Comparison of ENCODE assay signal across 18 cellular contexts in genomic region chr2:61928816-61929471, GRCh38. TPM values are rescaled to one million over a fixed set of nuclear protein-coding genes. Genes with fewer than 3 reads are reported as not detected.
DNase-seq lines count a peak whose midpoint lies in the region; ATAC-seq and TF ChIP-seq lines count a peak whose summit lies in the region.
"Had no signal": no experiment of that assay in that cellular context is flagged by ENCODE, and none has a peak within 500 bp of the region (broad histone marks: within the 10 kb centered on the region; RNA-seq: fewer than 3 reads in every experiment).

No MANE protein-coding gene starts in this region.

- no peak overlapping the region for H3K4me2 ChIP-seq in SK-N-SH
- peak overlapping the region; percentile 17 for H3K4me2 ChIP-seq in smooth muscle cell
- H3K4me2 ChIP-seq: PC-9 had no signal

- DNase-seq in SK-N-SH = no peak
- DNase-seq in WTC11 (ENCODE audit: low spot score) = no peak
- DNase-seq in left ventricle myocardium inferior = no peak
- DNase-seq in smooth muscle cell (lab: John Stamatoyannopoulos, UW; ENCODE audit: unreplicated experiment) = no peak
- DNase-seq in type B pancreatic cell (ENCODE audit: extremely low spot score, unreplicated experiment) = no peak
- DNase-seq: activated CD4-positive, CD25-positive, alpha-beta regulatory T cell treated with anti-CD3 and anti-CD28 coated beads, Interleukin-2, amount 50 U/mL, for 72 hours; activated CD8-positive, alpha-beta memory T cell treated with anti-CD3 and anti-CD28 coated beads, Interleukin-2, amount 50 U/mL, for 4 hours; activated naive CD4-positive, alpha-beta T cell treated with Interleukin-2 at 50 U/mL for 16 hours; CD4-positive, alpha-beta T cell; effector CD8-positive, alpha-beta T cell; NCI-H187 treated with DMSO at 0.1 percent for 48 hours; NCI-H526; PC-9 had no signal

- POLR2A ChIA-PET in SK-N-SH (lab: Yijun Ruan, JAX) = no interaction called here
- POLR2A ChIA-PET in WTC11 (lab: Charles Lee) = interaction anchor here (1.7 kb wide), 1 partner anchor 9 kb away, joined by 5 read pairs; no protein-coding TSS in a partner anchor

- H4K20me1 ChIP-seq in SK-N-SH (ENCODE audit: insufficient read depth) (no peaks in the 10 kb centered on the region), smooth muscle cell (ENCODE audit: low read depth) (no peaks in the 10 kb centered on the region)

- H3K4me3 ChIP-seq in SK-N-SH (ENCODE audit: low read depth in 2 of 2, low read length in 1 of 2) (no peak overlapping the region), left ventricle myocardium inferior (no peak overlapping the region), smooth muscle cell (no peak overlapping the region)
- H3K4me3 ChIP-seq: PC-9 had no signal

- no peak overlapping the region for H3K9ac ChIP-seq in SK-N-SH
- no peak overlapping the region for H3K9ac ChIP-seq in smooth muscle cell (ENCODE audit: low read depth)

- H3K9me3 ChIP-seq in SK-N-SH = no peaks in the 10 kb centered on the region
- peaks cover 19% of the 10 kb centered on the region for H3K9me3 ChIP-seq in left ventricle myocardium inferior (replicated peaks)
- no peaks in the 10 kb centered on the region for H3K9me3 ChIP-seq in smooth muscle cell (replicated peaks; ENCODE audit: low read depth)

- H3K79me2 ChIP-seq in SK-N-SH (ENCODE audit: insufficient read depth) (no peaks in the 10 kb centered on the region), smooth muscle cell (ENCODE audit: low read depth) (no peaks in the 10 kb centered on the region)

- CTCF ChIA-PET in SK-N-SH (lab: Yijun Ruan, JAX) = interaction anchor here (0.6 to 2.2 kb wide), 2 partner anchors 12 to 483 kb away, joined by 3 to 5 read pairs; no protein-coding TSS in a partner anchor
- CTCF ChIA-PET in WTC11 (lab: Charles Lee) = no interaction called here

- H3K27me3 ChIP-seq in SK-N-SH (ENCODE audit: insufficient read depth) = no peaks in the 10 kb centered on the region
- no peaks in the 10 kb centered on the region for H3K27me3 ChIP-seq in left ventricle myocardium inferior (ENCODE audit: low read depth)
- no peaks in the 10 kb centered on the region for H3K27me3 ChIP-seq in smooth muscle cell (ENCODE audit: low read depth)

- H3K4me1 ChIP-seq in SK-N-SH (ENCODE audit: control insufficient read depth in 1 of 2, insufficient read depth in 2 of 2, low read depth in 1 of 2, low read length in 1 of 2) (no peaks in the 10 kb centered on the region), left ventricle myocardium inferior (peaks cover 20% of the 10 kb centered on the region), smooth muscle cell (ENCODE audit: low read depth) (no peaks in the 10 kb centered on the region)

- 99% methylated on average over 5 of the region's 5 CpGs for WGBS in SK-N-SH (ENCODE audit: low lambda C conversion rate)
- WGBS in smooth muscle cell (ENCODE audit: low lambda C conversion rate) = 23% methylated on average over 5 of the region's 5 CpGs

- H3K4me3 Mint-ChIP-seq in WTC11 (no peak overlapping the region), type B pancreatic cell (no peak overlapping the region)
- H3K4me3 Mint-ChIP-seq: CD4-positive, alpha-beta T cell; memory B cell had no signal

- no peak overlapping the region for H3K27ac ChIP-seq in SK-N-SH (ENCODE audit: low read depth in 2 of 2, low read length in 1 of 2)
- H3K27ac ChIP-seq in left ventricle myocardium inferior (replicated peaks) = peak overlapping the region; percentile 62
- peak overlapping the region; percentile 14 for H3K27ac ChIP-seq in smooth muscle cell (ENCODE audit: low read depth)
- H3K27ac ChIP-seq: 22Rv1, PC-9 had no signal

- no peak for TF ChIP-seq EP300 in SK-N-SH (IDR thresholded peaks at IDR 0.05; ENCODE audit: borderline replicate concordance in 1 of 2, low read depth in 1 of 2, low read length in 1 of 2)

- no peak for TF ChIP-seq RAD21 in SK-N-SH (IDR thresholded peaks at IDR 0.05; ENCODE audit: low read length)

- TF ChIP-seq CTCF in SK-N-SH (IDR thresholded peaks at IDR 0.05) (no peak), WTC11 (IDR thresholded peaks at IDR 0.05) (no peak), left ventricle myocardium inferior (IDR thresholded peaks at IDR 0.05; ENCODE audit: borderline replicate concordance) (no peak), smooth muscle cell (IDR thresholded peaks at IDR 0.05; ENCODE audit: borderline replicate concordance, insufficient read depth, poor library complexity, severe bottlenecking) (no peak), type B pancreatic cell (conservative IDR thresholded peaks at IDR 0.05) (no peak)

- H3K9me3 Mint-ChIP-seq in WTC11 = peaks cover 14% of the 10 kb centered on the region
- no peaks in the 10 kb centered on the region for H3K9me3 Mint-ChIP-seq in type B pancreatic cell
- H3K9me3 Mint-ChIP-seq: CD4-positive, alpha-beta T cell; memory B cell had no signal

- H3K36me3 ChIP-seq in SK-N-SH (replicated peaks in 1 of 2; ENCODE audit: control insufficient read depth in 1 of 2, insufficient read depth in 2 of 2, low read length in 1 of 2) = no peaks in the 10 kb centered on the region
- peaks cover 19% of the 10 kb centered on the region for H3K36me3 ChIP-seq in left ventricle myocardium inferior
- H3K36me3 ChIP-seq in smooth muscle cell (ENCODE audit: low read depth) = no peaks in the 10 kb centered on the region

- H3K9me2 ChIP-seq in SK-N-SH = no peaks in the 10 kb centered on the region

- no peaks in the 10 kb centered on the region for H3F3A ChIP-seq in SK-N-SH (replicated peaks; ENCODE audit: insufficient read depth)
- H3F3A ChIP-seq in smooth muscle cell (ENCODE audit: low read depth) = no peaks in the 10 kb centered on the region

- H3K4me1 Mint-ChIP-seq in WTC11 (peaks cover 41% of the 10 kb centered on the region), type B pancreatic cell (ENCODE audit: unreplicated experiment) (no peaks in the 10 kb centered on the region)

- ATAC-seq in SK-N-SH treated with all-trans-retinoic acid at 6 μM for 48 hours = peak; percentile 35; the same call in 2 of the 3 replicates
- ATAC-seq in WTC11 = peak; percentile 43; the same call in 1 of the 2 replicates
- ATAC-seq in GM19455 (IDR thresholded peaks at IDR 0.05; ENCODE audit: unreplicated experiment) = no peak
- ATAC-seq in HG02938 (IDR thresholded peaks at IDR 0.05; ENCODE audit: unreplicated experiment) = no peak

- H3K36me3 Mint-ChIP-seq in WTC11 (peaks cover 25% of the 10 kb centered on the region), type B pancreatic cell (peaks cover 17% of the 10 kb centered on the region)

- H3K27ac Mint-ChIP-seq in WTC11 = peak overlapping the region; percentile 43; the same call in 1 of the 2 replicates
- no peak overlapping the region for H3K27ac Mint-ChIP-seq in type B pancreatic cell
- H3K27ac Mint-ChIP-seq: CD4-positive, alpha-beta T cell; memory B cell had no signal

- intact Hi-C loops in left ventricle myocardium inferior (cut with micrococcal nuclease) = no loop called here

- H3K27me3 Mint-ChIP-seq in WTC11 (ENCODE audit: low read depth) (no peaks in the 10 kb centered on the region), type B pancreatic cell (no peaks in the 10 kb centered on the region)
- H3K27me3 Mint-ChIP-seq: CD4-positive, alpha-beta T cell; memory B cell had no signal

- no peak overlapping the region for H2AFZ ChIP-seq in SK-N-SH (ENCODE audit: low read depth)
- no peak overlapping the region for H2AFZ ChIP-seq in smooth muscle cell (ENCODE audit: low read depth)
- H2AFZ ChIP-seq: PC-9 had no signal

TF ChIP-seq in SK-N-SH, 30 proteins besides CTCF, POLR2A, EP300 and RAD21 (continues in another document):
- no peak for TF ChIP-seq ELF1 (IDR thresholded peaks at IDR 0.05)
- no peak for TF ChIP-seq NFIC (IDR thresholded peaks at IDR 0.05; ENCODE audit: borderline replicate concordance)
- no peak for TF ChIP-seq RXRA (IDR thresholded peaks at IDR 0.05; ENCODE audit: borderline replicate concordance, low read depth)
- TF ChIP-seq MAX (IDR thresholded peaks at IDR 0.05; ENCODE audit: low read depth) = no peak
- TF ChIP-seq CHD2 (IDR thresholded peaks at IDR 0.05; ENCODE audit: low read length, partially characterized antibody) = no peak
- no peak for TF ChIP-seq SIN3A (IDR thresholded peaks at IDR 0.05; ENCODE audit: borderline replicate concordance, low read depth, low read length)
- no peak for TF ChIP-seq FOXJ3 (CRISPR knock-in tag; IDR thresholded peaks at IDR 0.05)
- no peak for TF ChIP-seq EZH2phosphoT487 (IDR thresholded peaks at IDR 0.05; ENCODE audit: borderline replicate concordance, low read depth)

TF ChIP-seq in WTC11, 78 proteins besides CTCF, POLR2A, EP300 and RAD21 (continues in another document):
- TF ChIP-seq CREB1 (CRISPR knock-in tag; IDR thresholded peaks at IDR 0.05) = no peak
- no peak for TF ChIP-seq ZNF416 (CRISPR knock-in tag; IDR thresholded peaks at IDR 0.05)

RNA-seq across cellular contexts. Expression of gene COMMD1, which starts 23.5 kb away (rescaled TPM):
- 32.5 and 33.1 TPM in 2 replicates for polyA plus RNA-seq in SK-N-SH (2012; rRNA removed)
- 35.5 and 47.0 TPM in 2 replicates for polyA plus RNA-seq in SK-N-SH (2012; cell fraction: cytosol; rRNA removed)
- 25.2 and 25.9 TPM in 2 replicates for polyA plus RNA-seq in SK-N-SH (2012; cell fraction: nucleus; rRNA removed)
- 21.4 to 24.7 TPM (median 21.8 TPM) in 3 replicates for total RNA-seq in WTC11 (2021)
- 63.7 TPM for total RNA-seq in left ventricle myocardium inferior
- total RNA-seq in smooth muscle cell = 37.9 and 50.6 TPM in 2 replicates
- polyA plus RNA-seq in smooth muscle cell = 73.8 and 82.9 TPM in 2 replicates
- 43.6 and 46.8 TPM in 2 replicates for total RNA-seq in type B pancreatic cell (ENCODE audit: low replicate concordance)

RNA-seq across cellular contexts. Expression of gene CCT4, which starts 40.5 kb away (rescaled TPM):
- polyA plus RNA-seq in SK-N-SH (2012; rRNA removed) = 75.0 and 75.1 TPM in 2 replicates
- polyA plus RNA-seq in SK-N-SH (2012; cell fraction: cytosol; rRNA removed) = 105 and 118 TPM in 2 replicates
- 35.3 and 62.2 TPM in 2 replicates for polyA plus RNA-seq in SK-N-SH (2012; cell fraction: nucleus; rRNA removed)
- total RNA-seq in WTC11 (2021) = 345 to 362 TPM (median 359 TPM) in 3 replicates
- 92.7 TPM for total RNA-seq in left ventricle myocardium inferior
- total RNA-seq in smooth muscle cell = 164 and 180 TPM in 2 replicates
- 109 and 117 TPM in 2 replicates for polyA plus RNA-seq in smooth muscle cell
- total RNA-seq in type B pancreatic cell (ENCODE audit: low replicate concordance) = 146 and 204 TPM in 2 replicates

Comparison
In these comparisons a context has a peak if more than half of its experiments do, and no peak if none do; other contexts are left out.
1. ATAC-seq: peak in SK-N-SH treated with all-trans-retinoic acid at 6 μM for 48 hours (single experiment) and WTC11 (single experiment); none in GM19455 (single experiment) and HG02938 (single experiment).
2. H3K27ac ChIP-seq: peak in left ventricle myocardium inferior (single experiment) and smooth muscle cell (single experiment); none in SK-N-SH (0 of 2).